In the genomic region with DNA sequence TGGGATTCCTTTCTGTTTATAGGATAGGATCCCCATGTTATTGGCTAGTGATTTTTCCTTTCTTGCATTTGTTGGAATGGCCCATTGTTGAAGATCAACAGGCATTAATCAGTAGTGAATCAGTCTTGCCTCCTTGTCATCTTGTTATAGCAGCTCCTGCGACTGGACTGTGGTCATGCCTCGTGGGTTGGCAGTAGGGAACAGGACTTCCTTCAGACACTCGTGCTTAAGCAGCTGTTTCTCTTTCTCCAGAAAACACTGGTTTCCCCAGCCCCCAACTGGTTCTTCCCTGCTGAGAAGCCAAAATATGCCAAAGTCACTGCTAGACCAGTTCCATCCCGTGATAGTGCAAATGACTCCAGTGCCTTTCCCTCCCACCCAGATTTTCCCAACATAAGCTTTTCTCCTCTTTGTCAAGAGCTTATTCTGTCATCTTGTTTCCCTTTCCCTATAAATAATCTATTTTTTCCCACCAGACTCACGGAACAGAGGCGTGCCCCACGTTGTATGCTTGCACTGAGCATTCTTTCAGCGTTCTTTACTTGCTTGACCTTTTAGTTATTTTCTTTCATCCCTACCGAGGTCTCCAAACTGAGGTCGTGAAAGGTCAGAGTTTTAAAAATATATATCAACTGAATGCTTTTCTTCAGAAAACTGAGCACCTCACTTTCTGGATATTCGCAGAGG, we compare ENCODE assay signal across 9 cellular contexts.
DNase-seq lines count a peak whose midpoint lies in the region; ATAC-seq and TF ChIP-seq lines count a peak whose summit lies in the region.
"Had no signal": no experiment of that assay in that cellular context is flagged by ENCODE, and none has a peak within 500 bp of the region (broad histone marks: within the 10 kb centered on the region; RNA-seq: fewer than 3 reads in every experiment).

No MANE protein-coding gene starts in this region.

- H3K4me2 ChIP-seq in mammary epithelial cell (ENCODE audit: insufficient read depth, low read depth, low read length): peak overlapping the region; percentile 28

- in situ Hi-C loops in mammary epithelial cell (cut with MboI; ENCODE audit: low sequenced_read_pairs in 2 of 2): no loop called here

- peaks cover 20% of the 10 kb centered on the region for H3K4me1 ChIP-seq in HEK293 (ENCODE audit: control insufficient read depth, insufficient read depth, low read length)
- peaks cover 45% of the 10 kb centered on the region for H3K4me1 ChIP-seq in mammary epithelial cell (ENCODE audit: insufficient read depth, low read length)

- DNase-seq in mammary epithelial cell: peak; percentile 75
- DNase-seq in stromal cell of bone marrow (ENCODE audit: low read depth): peak; percentile 77
- DNase-seq: NCI-H510A treated with DMSO at 0.1 percent for 48 hours had no signal

- H3K9ac ChIP-seq in mammary epithelial cell (ENCODE audit: insufficient read depth, low read length): no peak overlapping the region

- H3K79me2 ChIP-seq in mammary epithelial cell (ENCODE audit: insufficient read depth, low read length): peaks cover 71% of the 10 kb centered on the region

- TF ChIP-seq CTCF in HEK293 (tag by site-specific recombination; IDR thresholded peaks at IDR 0.05) (no peak), mammary epithelial cell (conservative IDR thresholded peaks at IDR 0.05 in 1 of 2, IDR thresholded peaks at IDR 0.05 in 1 of 2; ENCODE audit: extremely low read depth in 1 of 2, insufficient read depth in 1 of 2, low read depth in 1 of 2, low read length in 2 of 2) (no peak)

- no peaks in the 10 kb centered on the region for H3K27me3 ChIP-seq in mammary epithelial cell (ENCODE audit: insufficient read depth, low read length)
- H3K27me3 ChIP-seq in layer of hippocampus (ENCODE audit: control insufficient read depth, insufficient read depth, low read length): no peaks in the 10 kb centered on the region

- H3K9me3 ChIP-seq in HEK293 (ENCODE audit: control insufficient read depth, insufficient read depth, low read depth, low read length): no peaks in the 10 kb centered on the region
- no peaks in the 10 kb centered on the region for H3K9me3 ChIP-seq in mammary epithelial cell (replicated peaks; ENCODE audit: insufficient read depth, low read length)

- dilution Hi-C loops in mammary epithelial cell (cut with HindIII; ENCODE audit: low sequenced_read_pairs): no loop called here

- intact Hi-C loops in mammary epithelial cell (cut with micrococcal nuclease): loop anchor here (2.0 to 5.0 kb wide), 2 partner anchors 84 to 122 kb away; partner anchors contain the start of gene SAMD4A

- H3K4me3 ChIP-seq in HEK293 (ENCODE audit: low read depth, low read length) (no peak overlapping the region), mammary epithelial cell (replicated peaks in 1 of 3; ENCODE audit: insufficient read depth in 1 of 3, low read depth in 2 of 3, low read length in 3 of 3) (no peak overlapping the region)

- WGBS in mammary epithelial cell (ENCODE audit: low coverage, missing lambda C conversion rate): 71% methylated on average over 11 of the region's 11 CpGs

- POLR2A ChIA-PET in HEK293 (lab: Yijun Ruan, JAX): interaction anchor here (0.6 to 1.0 kb wide), 2 partner anchors 85 to 236 kb away, joined by 3 read pairs; no protein-coding TSS in a partner anchor

- CTCF ChIA-PET in HEK293 (lab: Yijun Ruan, JAX): no interaction called here
- CTCF ChIA-PET in mammary epithelial cell (lab: Charles Lee; ENCODE audit: low non-redundant PET): interaction anchor here (0.6 kb wide), 1 partner anchor 50 kb away, joined by 10 read pairs; no protein-coding TSS in a partner anchor

- no peak overlapping the region for H2AFZ ChIP-seq in mammary epithelial cell (ENCODE audit: low read depth, low read length)

- ATAC-seq in GM21515 (IDR thresholded peaks at IDR 0.05; ENCODE audit: unreplicated experiment) (no peak), HG02852 (IDR thresholded peaks at IDR 0.05; ENCODE audit: unreplicated experiment) (no peak), GM19351 (IDR thresholded peaks at IDR 0.05; ENCODE audit: unreplicated experiment) (no peak), HG03045 (IDR thresholded peaks at IDR 0.05; ENCODE audit: unreplicated experiment) (no peak)

- H4K20me1 ChIP-seq in mammary epithelial cell (ENCODE audit: insufficient read depth, low read length): no peaks in the 10 kb centered on the region

- H3K27ac ChIP-seq in HEK293 (ENCODE audit: extremely low read depth, low read depth, low read length): no peak overlapping the region
- peak overlapping the region; percentile 94 for H3K27ac ChIP-seq in mammary epithelial cell (ENCODE audit: insufficient read depth, low read depth, low read length)
- H3K27ac ChIP-seq in layer of hippocampus (ENCODE audit: low read depth, low read length): peak overlapping the region; percentile 33

- no TSS peak for BruUV-seq in mammary epithelial cell (replicated peaks; lab: Mats Ljungman, UMichigan)

- H3K36me3 ChIP-seq in HEK293 (ENCODE audit: control insufficient read depth in 2 of 2, insufficient read depth in 1 of 2, low read length in 2 of 2): no peaks in the 10 kb centered on the region
- no peaks in the 10 kb centered on the region for H3K36me3 ChIP-seq in mammary epithelial cell (ENCODE audit: insufficient read depth, low read length)

TF ChIP-seq in HEK293, 187 proteins besides CTCF, POLR2A, EP300 and RAD21:
- TF ChIP-seq ZIC2 (tag by site-specific recombination; IDR thresholded peaks at IDR 0.05) (0 out of 2 replicates have a peak, but pooled peaks have one; percentile 40), ZNF274 (IDR thresholded peaks at IDR 0.05; ENCODE audit: low read length) (no peak), ZNF274 (tag by site-specific recombination; IDR thresholded peaks at IDR 0.05; ENCODE audit: borderline replicate concordance) (no peak), ZNF600 (tag by site-specific recombination; IDR thresholded peaks at IDR 0.05) (peak; percentile 18; the same call in 1 of the 2 replicates), PRDM4 (tag by site-specific recombination; IDR thresholded peaks at IDR 0.05) (0 out of 2 replicates have a peak, but pooled peaks have one; percentile 21)
- TF ChIP-seq, protein P1, sequence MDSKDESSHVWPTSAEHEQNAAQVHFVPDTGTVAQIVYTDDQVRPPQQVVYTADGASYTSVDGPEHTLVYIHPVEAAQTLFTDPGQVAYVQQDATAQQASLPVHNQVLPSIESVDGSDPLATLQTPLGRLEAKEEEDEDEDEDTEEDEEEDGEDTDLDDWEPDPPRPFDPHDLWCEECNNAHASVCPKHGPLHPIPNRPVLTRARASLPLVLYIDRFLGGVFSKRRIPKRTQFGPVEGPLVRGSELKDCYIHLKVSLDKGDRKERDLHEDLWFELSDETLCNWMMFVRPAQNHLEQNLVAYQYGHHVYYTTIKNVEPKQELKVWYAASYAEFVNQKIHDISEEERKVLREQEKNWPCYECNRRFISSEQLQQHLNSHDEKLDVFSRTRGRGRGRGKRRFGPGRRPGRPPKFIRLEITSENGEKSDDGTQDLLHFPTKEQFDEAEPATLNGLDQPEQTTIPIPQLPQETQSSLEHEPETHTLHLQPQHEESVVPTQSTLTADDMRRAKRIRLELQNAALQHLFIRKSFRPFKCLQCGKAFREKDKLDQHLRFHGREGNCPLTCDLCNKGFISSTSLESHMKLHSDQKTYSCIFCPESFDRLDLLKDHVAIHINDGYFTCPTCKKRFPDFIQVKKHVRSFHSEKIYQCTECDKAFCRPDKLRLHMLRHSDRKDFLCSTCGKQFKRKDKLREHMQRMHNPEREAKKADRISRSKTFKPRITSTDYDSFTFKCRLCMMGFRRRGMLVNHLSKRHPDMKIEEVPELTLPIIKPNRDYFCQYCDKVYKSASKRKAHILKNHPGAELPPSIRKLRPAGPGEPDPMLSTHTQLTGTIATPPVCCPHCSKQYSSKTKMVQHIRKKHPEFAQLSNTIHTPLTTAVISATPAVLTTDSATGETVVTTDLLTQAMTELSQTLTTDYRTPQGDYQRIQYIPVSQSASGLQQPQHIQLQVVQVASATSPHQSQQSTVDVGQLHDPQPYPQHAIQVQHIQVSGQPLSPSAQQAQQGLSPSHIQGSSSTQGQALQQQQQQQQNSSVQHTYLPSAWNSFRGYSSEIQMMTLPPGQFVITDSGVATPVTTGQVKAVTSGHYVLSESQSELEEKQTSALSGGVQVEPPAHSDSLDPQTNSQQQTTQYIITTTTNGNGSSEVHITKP (tag by site-specific recombination; IDR thresholded peaks at IDR 0.05): peak; percentile 59
TF ChIP-seq in HEK293: peak in this region for 4.
